In genomic region chr19:633068-633785, GRCh38 we compare ENCODE assay signal across 8 cellular contexts. TPM values are rescaled to one million over a fixed set of nuclear protein-coding genes. Genes with fewer than 3 reads are reported as not detected.
DNase-seq lines count a peak whose midpoint lies in the region; ATAC-seq and TF ChIP-seq lines count a peak whose summit lies in the region.

Gene POLRMT, minus strand, starts transcription at chr19:633537. Its CDS starts 25 bp downstream, at chr19:633512.

- no peaks in the 10 kb centered on the region for H3K9me3 ChIP-seq in upper lobe of right lung

- intact Hi-C loops in T-helper 2 cell treated with Interferon-gamma antibody and Interleukin-4, amounts not matched to agents 100 ng/mL and 5 ng/mL, for 36 hours (cut with micrococcal nuclease), result loop anchor here (1.0 to 2.0 kb wide), 3 partner anchors 22 to 126 kb away; partner anchors contain the start of genes RNF126 and TPGS1
- intact Hi-C loops in left ventricle myocardium superior (cut with micrococcal nuclease), result no loop called here
- intact Hi-C loops in upper lobe of right lung (cut with DNase I), result no loop called here

- peak within 1 kb of the TSS; percentile 97 for H3K4me3 Mint-ChIP-seq in progenitor cell of endocrine pancreas (ENCODE audit: low read depth)

- H3K27ac Mint-ChIP-seq in progenitor cell of endocrine pancreas, result peak within 1 kb of the TSS; percentile 97

- TF ChIP-seq CTCF in progenitor cell of endocrine pancreas (IDR thresholded peaks at IDR 0.05; ENCODE audit: unreplicated experiment) (no peak), upper lobe of right lung (IDR thresholded peaks at IDR 0.05) (no peak)

- H3K4me1 ChIP-seq in upper lobe of right lung, result peaks cover 22% of the 10 kb centered on the region

- H3K36me3 Mint-ChIP-seq in progenitor cell of endocrine pancreas (ENCODE audit: insufficient read depth), result peaks cover 6% of the 10 kb centered on the region

- peak within 1 kb of the TSS; percentile 73 for H3K27ac ChIP-seq in upper lobe of right lung

- H3K27me3 Mint-ChIP-seq in progenitor cell of endocrine pancreas, result peaks cover 10% of the 10 kb centered on the region

- peaks cover 14% of the 10 kb centered on the region for H3K36me3 ChIP-seq in upper lobe of right lung

- H3K4me1 Mint-ChIP-seq in progenitor cell of endocrine pancreas (ENCODE audit: low read depth), result peaks cover 6% of the 10 kb centered on the region

- H3K9me3 Mint-ChIP-seq in progenitor cell of endocrine pancreas (ENCODE audit: low read depth), result no peaks in the 10 kb centered on the region

- no peaks in the 10 kb centered on the region for H3K27me3 ChIP-seq in upper lobe of right lung

- ATAC-seq in GM18502 (IDR thresholded peaks at IDR 0.05; ENCODE audit: poor library complexity, unreplicated experiment) (peak; percentile 90), HG02970 (IDR thresholded peaks at IDR 0.05; ENCODE audit: low FRiP score, unreplicated experiment) (peak; percentile 92), left ventricle myocardium superior (peak; percentile 97), upper lobe of right lung (peak; percentile 98)

- H3K4me3 ChIP-seq in upper lobe of right lung, result peak within 1 kb of the TSS; percentile 97

- peak; percentile 92 for DNase-seq in NCI-H1930 (lab: John Stamatoyannopoulos, UW)
- peak; percentile 78 to 98 (median 94) for DNase-seq in anterior cingulate cortex (lab: John Stamatoyannopoulos, UW)
- peak; percentile 99 for DNase-seq in left ventricle myocardium superior
- DNase-seq in progenitor cell of endocrine pancreas (ENCODE audit: low spot score, unreplicated experiment), result peak; percentile 94
- peak; percentile 98 for DNase-seq in upper lobe of right lung

RNA-seq across cellular contexts. Expression of gene POLRMT, which starts in this region (rescaled TPM):
- 50.6 and 53.9 TPM in 2 replicates for total RNA-seq in T-helper 2 cell treated with Interferon-gamma antibody and Interleukin-4, amounts not matched to agents 100 ng/mL and 5 ng/mL, for 36 hours
- total RNA-seq in left ventricle myocardium superior, result 55.5 TPM
- total RNA-seq in progenitor cell of endocrine pancreas, result 62.9 and 68.4 TPM in 2 replicates
- 36.0 TPM for total RNA-seq in upper lobe of right lung

Comparison
In these comparisons a context has a peak if more than half of its experiments do, and no peak if none do; other contexts are left out.
1. Peak in every context shown above with its lines: DNase-seq, ATAC-seq, H3K4me3 ChIP-seq and H3K27ac ChIP-seq.